In the genomic region with DNA sequence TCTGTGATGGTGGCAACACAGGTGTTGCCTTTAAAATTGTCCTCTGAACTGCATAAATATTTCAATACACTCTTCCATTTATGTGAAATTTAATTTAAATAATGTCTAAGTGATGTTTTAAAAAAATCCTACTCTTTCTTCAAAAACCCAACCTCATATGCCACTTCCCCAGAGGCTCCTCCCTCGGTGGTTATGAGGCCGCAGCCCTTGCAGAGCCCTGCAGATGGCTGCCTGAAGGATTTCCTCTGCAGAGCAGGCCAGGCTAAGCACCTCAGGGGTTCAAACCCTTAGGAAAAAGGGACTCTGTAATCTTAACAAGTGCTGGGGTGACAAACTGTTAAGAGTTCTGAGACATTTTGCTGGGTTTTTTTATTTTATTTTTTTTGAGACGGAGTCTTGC, we compare ENCODE assay signal across 16 cellular contexts. TPM values are rescaled to one million over a fixed set of nuclear protein-coding genes. Genes with fewer than 3 reads are reported as not detected.
A peak's percentile ranks its signal among the peaks of the same experiment; 100 is the strongest.
DNase-seq lines count a peak whose midpoint lies in the region; ATAC-seq and TF ChIP-seq lines count a peak whose summit lies in the region.
"Had no signal": no experiment of that assay in that cellular context is flagged by ENCODE, and none has a peak within 500 bp of the region (broad histone marks: within the 10 kb centered on the region; RNA-seq: fewer than 3 reads in every experiment).

No MANE protein-coding gene starts in this region.

- DNase-seq in activated gamma-delta T cell treated with Interleukin-2 at 50 U/mL for 16 hours, result peak; percentile 65
- DNase-seq in activated gamma-delta T cell (lab: John Stamatoyannopoulos, UW), result no peak
- DNase-seq in activated CD4-positive, alpha-beta T cell treated with anti-CD3 and anti-CD28 coated beads, Interleukin-2, amount 10 ng/mL, durations not matched to agents 24 days and 14 days, result peak; percentile 91
- DNase-seq in central memory CD4-positive, alpha-beta T cell, result peak; percentile 73
- DNase-seq in stimulated activated naive CD8-positive, alpha-beta T cell treated with anti-CD3 and anti-CD28 coated beads, Interleukin-15, Interleukin-2, amounts not matched to agents 100 U/mL and 50 U/mL, for 24 hours, result peak; percentile 32
- DNase-seq in EL, result no peak
- no peak for DNase-seq in endothelial cell (ENCODE audit: low spot score)
- DNase-seq in heart right ventricle, result no peak
- DNase-seq: ACHN, lower lobe of right lung, NCI-H2107, SJCRH30 had no signal

- peaks cover 69% of the 10 kb centered on the region for H3K36me3 Mint-ChIP-seq in activated CD4-positive, alpha-beta T cell treated with anti-CD3 and anti-CD28 coated beads, Interleukin-2, amount 10 ng/mL, durations not matched to agents 24 days and 14 days (ENCODE audit: low read depth)
- peaks cover 64% of the 10 kb centered on the region for H3K36me3 Mint-ChIP-seq in endothelial cell (ENCODE audit: low read depth, unreplicated experiment)

- 74 to 76% methylated on average over 3 of the region's 3 CpGs for WGBS in heart right ventricle, 2 donors

- peaks cover 52% of the 10 kb centered on the region for H3K4me1 Mint-ChIP-seq in activated CD4-positive, alpha-beta T cell treated with anti-CD3 and anti-CD28 coated beads, Interleukin-2, amount 10 ng/mL, durations not matched to agents 24 days and 14 days
- peaks cover 6% of the 10 kb centered on the region for H3K4me1 Mint-ChIP-seq in endothelial cell (ENCODE audit: unreplicated experiment)
- H3K4me1 Mint-ChIP-seq: WTC11 had no signal

- peak overlapping the region; percentile 43 for H3K27ac Mint-ChIP-seq in activated CD4-positive, alpha-beta T cell treated with anti-CD3 and anti-CD28 coated beads, Interleukin-2, amount 10 ng/mL, durations not matched to agents 24 days and 14 days
- no peak overlapping the region for H3K27ac Mint-ChIP-seq in endothelial cell (ENCODE audit: unreplicated experiment)
- H3K27ac Mint-ChIP-seq: WTC11 had no signal

- H3K27me3 ChIP-seq in heart right ventricle, result no peaks in the 10 kb centered on the region
- H3K27me3 ChIP-seq: right lobe of liver, SJCRH30 had no signal

- H3K4me3 ChIP-seq in heart right ventricle, result no peak overlapping the region
- H3K4me3 ChIP-seq: lower lobe of right lung, right lobe of liver, SJCRH30 had no signal

- peak overlapping the region; percentile 18 for H3K4me3 Mint-ChIP-seq in activated CD4-positive, alpha-beta T cell treated with anti-CD3 and anti-CD28 coated beads, Interleukin-2, amount 10 ng/mL, durations not matched to agents 24 days and 14 days
- H3K4me3 Mint-ChIP-seq in endothelial cell (ENCODE audit: unreplicated experiment), result no peak overlapping the region
- H3K4me3 Mint-ChIP-seq: WTC11 had no signal

- no peaks in the 10 kb centered on the region for H3K9me3 ChIP-seq in heart right ventricle
- H3K9me3 ChIP-seq: lower lobe of right lung, right lobe of liver, SJCRH30 had no signal

- intact Hi-C loops in activated CD4-positive, alpha-beta T cell treated with anti-CD3 and anti-CD28 coated beads, Interleukin-2, amount 10 ng/mL, durations not matched to agents 24 days and 14 days (cut with micrococcal nuclease), result no loop called here
- intact Hi-C loops in heart right ventricle (cut with DNase I), result loop anchor here in 6 of 10 donors (10.0 kb wide), 3 partner anchors 201 to 291 kb away; a partner anchor contains a TSS

- peaks cover 5 to 28% (median 23%) of the 10 kb centered on the region in 9 donors for H3K4me1 ChIP-seq in heart right ventricle
- H3K4me1 ChIP-seq: right lobe of liver, SJCRH30 had no signal

- no peaks in the 10 kb centered on the region for H3K27me3 Mint-ChIP-seq in activated CD4-positive, alpha-beta T cell treated with anti-CD3 and anti-CD28 coated beads, Interleukin-2, amount 10 ng/mL, durations not matched to agents 24 days and 14 days
- H3K27me3 Mint-ChIP-seq in endothelial cell (ENCODE audit: unreplicated experiment), result peaks cover 2% of the 10 kb centered on the region

- H3K9me3 Mint-ChIP-seq in activated CD4-positive, alpha-beta T cell treated with anti-CD3 and anti-CD28 coated beads, Interleukin-2, amount 10 ng/mL, durations not matched to agents 24 days and 14 days, result no peaks in the 10 kb centered on the region
- H3K9me3 Mint-ChIP-seq in endothelial cell (ENCODE audit: unreplicated experiment), result no peaks in the 10 kb centered on the region
- H3K9me3 Mint-ChIP-seq: WTC11 had no signal

- no peak overlapping the region for H3K27ac ChIP-seq in heart right ventricle
- H3K27ac ChIP-seq: HL-60, lower lobe of right lung, right lobe of liver, SJCRH30 had no signal

- no peak for ATAC-seq in stimulated activated naive CD8-positive, alpha-beta T cell treated with anti-CD3 and anti-CD28 coated beads, Interleukin-15, Interleukin-2, amounts not matched to agents 100 U/mL and 50 U/mL, for 24 hours
- ATAC-seq in heart right ventricle, result no peak
- ATAC-seq: HCT116, lower lobe of right lung, right lobe of liver, WTC11 had no signal

- no peak for TF ChIP-seq CTCF in endothelial cell (IDR thresholded peaks at IDR 0.05; ENCODE audit: unreplicated experiment)
- no peak for TF ChIP-seq CTCF in heart right ventricle (IDR thresholded peaks at IDR 0.05)

- peaks cover 0 to 92% (median 70%) of the 10 kb centered on the region in 9 donors for H3K36me3 ChIP-seq in heart right ventricle

RNA-seq across cellular contexts. Expression of a gene that starts 25.2 kb away (rescaled TPM):
- total RNA-seq in activated CD4-positive, alpha-beta T cell treated with anti-CD3 and anti-CD28 coated beads, Interleukin-2, amount 10 ng/mL, durations not matched to agents 24 days and 14 days, result 50.6 and 50.8 TPM in 2 replicates
- 56.2 TPM for total RNA-seq in endothelial cell (ENCODE audit: unreplicated experiment)
- total RNA-seq in heart right ventricle, result 10 to 100 TPM; 14.1 to 24.5 (median 20.5) TPM
- polyA plus RNA-seq in heart right ventricle, result 10 to 100 TPM; 14.1 to 27.8 TPM

RNA-seq across cellular contexts. Expression of a gene that starts 25.7 kb away (rescaled TPM):
- total RNA-seq in activated CD4-positive, alpha-beta T cell treated with anti-CD3 and anti-CD28 coated beads, Interleukin-2, amount 10 ng/mL, durations not matched to agents 24 days and 14 days, result 68.1 and 69.1 TPM in 2 replicates
- total RNA-seq in endothelial cell (ENCODE audit: unreplicated experiment) (155 TPM), heart right ventricle (10 to 100 TPM; 37.7 to 48.4 (median 44.2) TPM)
- polyA plus RNA-seq in heart right ventricle, result 10 to 100 TPM; 18.6 to 40.2 TPM

Comparison
In these comparisons a context has a peak if more than half of its experiments do, and no peak if none do; other contexts are left out.
1. DNase-seq: peak in activated gamma-delta T cell treated with Interleukin-2 at 50 U/mL for 16 hours (single experiment), activated CD4-positive, alpha-beta T cell treated with anti-CD3 and anti-CD28 coated beads, Interleukin-2, amount 10 ng/mL, durations not matched to agents 24 days and 14 days (single experiment), central memory CD4-positive, alpha-beta T cell (single experiment) and stimulated activated naive CD8-positive, alpha-beta T cell treated with anti-CD3 and anti-CD28 coated beads, Interleukin-15, Interleukin-2, amounts not matched to agents 100 U/mL and 50 U/mL, for 24 hours (single experiment); none in activated gamma-delta T cell (single experiment), EL (single experiment), endothelial cell (single experiment) and heart right ventricle (0 of 2).